In genomic region chr5:96024683-96025475, GRCh38 we compare ENCODE assay signal across 1 cellular context.
TF ChIP-seq lines count a peak whose summit lies in the region.

No MANE protein-coding gene starts in this region.

TF ChIP-seq in GM12878, 131 proteins besides CTCF, POLR2A, EP300 and RAD21 (continued from another document):
- TF ChIP-seq ZBTB11 (CRISPR knock-in tag; IDR thresholded peaks at IDR 0.05) (no peak), BCLAF1 (IDR thresholded peaks at IDR 0.05) (no peak), RELA (IDR thresholded peaks at IDR 0.05; ENCODE audit: borderline replicate concordance, partially characterized antibody) (no peak), SREBF1 (IDR thresholded peaks at IDR 0.05; ENCODE audit: low read length) (no peak), NR2C1 (IDR thresholded peaks at IDR 0.05) (no peak)
